23 cellular contexts compared by ENCODE assay signal in the genomic region with DNA sequence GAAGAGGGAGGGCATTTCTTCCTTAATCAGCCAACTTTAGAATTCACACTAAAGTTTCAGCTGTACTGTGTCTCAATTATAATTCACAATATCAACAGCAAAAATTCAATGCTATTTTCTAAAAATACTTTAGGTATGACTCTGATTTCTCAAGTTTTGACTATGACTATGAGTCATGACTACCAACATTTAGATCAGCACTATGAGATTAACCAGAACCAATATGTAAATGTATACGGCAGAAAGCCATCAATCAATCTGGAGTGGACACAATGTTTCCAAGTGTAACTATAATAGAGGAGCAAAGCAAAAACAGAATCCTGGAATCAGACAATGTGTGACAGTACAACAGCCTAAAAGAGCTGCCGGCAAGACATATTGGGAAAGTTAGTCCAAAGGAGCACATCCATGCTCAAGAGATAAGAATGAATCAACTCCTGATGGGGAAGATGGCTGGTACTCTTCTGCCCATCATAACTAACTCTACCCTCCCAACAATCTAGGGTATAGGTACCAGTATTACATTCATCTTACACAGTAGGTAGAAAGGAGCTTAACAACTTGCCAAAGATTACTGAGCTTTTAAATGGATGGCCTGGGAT.
DNase-seq lines count a peak whose midpoint lies in the region; TF ChIP-seq lines count a peak whose summit lies in the region.
"Had no signal": no experiment of that assay in that cellular context is flagged by ENCODE, and none has a peak within 500 bp of the region (broad histone marks: within the 10 kb centered on the region; RNA-seq: fewer than 3 reads in every experiment).

No MANE protein-coding gene starts in this region.

- no peaks in the 10 kb centered on the region for H3K27me3 Mint-ChIP-seq in T-helper 2 cell treated with Interferon-gamma antibody and Interleukin-4, amounts not matched to agents 5 μg/mL and 100 μg/mL, for 36 hours (ENCODE audit: low read depth)
- H3K27me3 Mint-ChIP-seq: activated naive CD4-positive, alpha-beta T cell treated with anti-CD3 and anti-CD28 coated beads, Interleukin-2, amount 50 U/mL, for 24 hours had no signal

- H3K4me3 ChIP-seq in astrocyte of the cerebellum (ENCODE audit: low read depth, low read length) (no peak overlapping the region), fibroblast of the aortic adventitia (ENCODE audit: low read depth, low read length) (no peak overlapping the region)
- H3K4me3 ChIP-seq: ascending aorta, esophagus squamous epithelium, K562, mucosa of descending colon, sigmoid colon had no signal

- DNase-seq in AG08395 (ENCODE audit: low spot score) (peak; percentile 30), HT1080 (ENCODE audit: low read depth) (peak; percentile 23), astrocyte of the cerebellum (ENCODE audit: low read depth) (peak; percentile 9), fibroblast of the aortic adventitia (ENCODE audit: low read depth) (peak; percentile 71), cortex of kidney (lab: John Stamatoyannopoulos, UW) (no peak), GM20000 (ENCODE audit: low spot score) (no peak), NCI-H1417 (lab: John Stamatoyannopoulos, UW) (no peak)
- no peak for DNase-seq in T-helper 2 cell treated with Interferon-gamma antibody and Interleukin-4, amounts not matched to agents 5 μg/mL and 100 μg/mL, for 36 hours (ENCODE audit: low spot score)
- DNase-seq: activated CD4-positive, CD25-positive, alpha-beta regulatory T cell treated with anti-CD3 and anti-CD28 coated beads, Interleukin-2, amount 50 U/mL, for 72 hours; activated T-cell treated with anti-CD3 and anti-CD28 coated beads, Interleukin-2, amount 50 U/mL, for 72 hours; C1 segment of cervical spinal cord; esophagus squamous epithelium; hippocampal formation; mucosa of descending colon; MV-4-11; NCI-H1694; NCI-H2171; NCI-H69; posterior cingulate gyrus; sigmoid colon had no signal

- H3K9me3 Mint-ChIP-seq in T-helper 2 cell treated with Interferon-gamma antibody and Interleukin-4, amounts not matched to agents 5 μg/mL and 100 μg/mL, for 36 hours = peaks cover 13% of the 10 kb centered on the region

- no peak overlapping the region for H3K27ac Mint-ChIP-seq in T-helper 2 cell treated with Interferon-gamma antibody and Interleukin-4, amounts not matched to agents 5 μg/mL and 100 μg/mL, for 36 hours
- H3K27ac Mint-ChIP-seq: activated naive CD4-positive, alpha-beta T cell treated with anti-CD3 and anti-CD28 coated beads, Interleukin-2, amount 50 U/mL, for 24 hours; activated T-cell treated with anti-CD3 and anti-CD28 coated beads, Interleukin-2, amount 50 U/mL, for 72 hours had no signal

- in situ Hi-C loops in astrocyte of the cerebellum (cut with HindIII; ENCODE audit: low sequenced_read_pairs) = no loop called here

- no peaks in the 10 kb centered on the region for H3K4me1 Mint-ChIP-seq in T-helper 2 cell treated with Interferon-gamma antibody and Interleukin-4, amounts not matched to agents 5 μg/mL and 100 μg/mL, for 36 hours (ENCODE audit: low read depth)
- H3K4me1 Mint-ChIP-seq: activated naive CD4-positive, alpha-beta T cell treated with anti-CD3 and anti-CD28 coated beads, Interleukin-2, amount 50 U/mL, for 24 hours had no signal

- no peaks in the 10 kb centered on the region for H3K36me3 Mint-ChIP-seq in T-helper 2 cell treated with Interferon-gamma antibody and Interleukin-4, amounts not matched to agents 5 μg/mL and 100 μg/mL, for 36 hours (ENCODE audit: low read depth)
- H3K36me3 Mint-ChIP-seq: activated naive CD4-positive, alpha-beta T cell treated with anti-CD3 and anti-CD28 coated beads, Interleukin-2, amount 50 U/mL, for 24 hours had no signal

- no peak overlapping the region for H3K4me3 Mint-ChIP-seq in T-helper 2 cell treated with Interferon-gamma antibody and Interleukin-4, amounts not matched to agents 5 μg/mL and 100 μg/mL, for 36 hours
- H3K4me3 Mint-ChIP-seq: activated naive CD4-positive, alpha-beta T cell treated with anti-CD3 and anti-CD28 coated beads, Interleukin-2, amount 50 U/mL, for 24 hours; activated T-cell treated with anti-CD3 and anti-CD28 coated beads, Interleukin-2, amount 50 U/mL, for 72 hours had no signal

- no peak for TF ChIP-seq CTCF in astrocyte of the cerebellum (IDR thresholded peaks at IDR 0.05; ENCODE audit: low read depth, low read length, missing control alignments)
- no peak for TF ChIP-seq CTCF in fibroblast of the aortic adventitia (IDR thresholded peaks at IDR 0.05; ENCODE audit: insufficient read depth, low read length)
- TF ChIP-seq CTCF in GM20000 (IDR thresholded peaks at IDR 0.05; ENCODE audit: extremely low read depth, missing control alignments) = no peak

Comparison
In these comparisons a context has a peak if more than half of its experiments do, and no peak if none do; other contexts are left out.
1. DNase-seq: peak in AG08395 (single experiment), HT1080 (single experiment), astrocyte of the cerebellum (single experiment) and fibroblast of the aortic adventitia (single experiment); none in cortex of kidney (single experiment), T-helper 2 cell treated with Interferon-gamma antibody and Interleukin-4, amounts not matched to agents 5 μg/mL and 100 μg/mL, for 36 hours (single experiment), GM20000 (single experiment) and NCI-H1417 (0 of 3).